Comparison of ENCODE assay signal across 1 cellular context in the genomic region with DNA sequence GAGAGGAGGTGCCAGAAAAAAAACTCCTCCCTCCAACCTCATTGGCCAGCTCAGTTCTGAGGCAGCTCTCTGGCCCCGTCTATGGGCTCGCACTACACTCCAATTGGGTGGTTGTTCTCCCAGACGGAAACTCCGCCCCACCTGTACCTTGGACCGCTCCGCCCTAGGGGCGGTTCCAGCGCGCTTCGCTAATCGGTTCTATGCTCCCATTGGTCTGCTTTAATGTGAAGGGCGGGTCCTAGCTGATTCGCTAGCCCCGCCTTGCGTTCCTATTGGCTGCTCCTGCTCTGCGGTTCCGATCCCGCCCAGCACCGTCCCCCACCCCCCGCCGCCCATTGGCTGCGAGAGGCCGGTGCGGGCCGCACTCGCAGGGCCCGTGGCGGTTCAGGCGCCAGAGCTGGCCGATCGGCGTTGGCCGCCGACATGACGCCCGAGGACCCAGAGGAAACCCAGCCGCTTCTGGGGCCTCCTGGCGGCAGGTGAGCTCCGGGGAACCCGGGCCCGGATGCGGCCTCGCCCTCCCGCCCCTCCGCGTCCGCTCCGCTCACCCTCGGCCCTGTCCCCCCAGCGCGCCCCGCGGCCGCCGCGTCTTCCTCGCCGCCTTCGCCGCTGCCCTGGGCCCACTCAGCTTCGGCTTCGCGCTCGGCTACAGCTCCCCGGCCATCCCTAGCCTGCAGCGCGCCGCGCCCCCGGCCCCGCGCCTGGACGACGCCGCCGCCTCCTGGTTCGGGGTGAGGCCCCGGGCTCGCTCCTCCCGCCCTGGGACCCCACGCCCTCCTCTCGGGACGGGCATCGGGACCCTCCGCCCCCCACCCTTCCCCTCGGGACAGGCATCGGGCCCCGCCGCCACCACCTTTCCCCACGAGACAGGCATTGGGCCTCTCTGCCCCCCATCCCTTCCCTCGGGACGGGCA.
A peak's percentile ranks its signal among the peaks of the same experiment; 100 is the strongest.
TF ChIP-seq lines count a peak whose summit lies in the region.

A gene with protein sequence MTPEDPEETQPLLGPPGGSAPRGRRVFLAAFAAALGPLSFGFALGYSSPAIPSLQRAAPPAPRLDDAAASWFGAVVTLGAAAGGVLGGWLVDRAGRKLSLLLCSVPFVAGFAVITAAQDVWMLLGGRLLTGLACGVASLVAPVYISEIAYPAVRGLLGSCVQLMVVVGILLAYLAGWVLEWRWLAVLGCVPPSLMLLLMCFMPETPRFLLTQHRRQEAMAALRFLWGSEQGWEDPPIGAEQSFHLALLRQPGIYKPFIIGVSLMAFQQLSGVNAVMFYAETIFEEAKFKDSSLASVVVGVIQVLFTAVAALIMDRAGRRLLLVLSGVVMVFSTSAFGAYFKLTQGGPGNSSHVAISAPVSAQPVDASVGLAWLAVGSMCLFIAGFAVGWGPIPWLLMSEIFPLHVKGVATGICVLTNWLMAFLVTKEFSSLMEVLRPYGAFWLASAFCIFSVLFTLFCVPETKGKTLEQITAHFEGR (plus strand): TSS at position 362 of the 914 bp plus-strand sequence. CDS start 62 bp downstream, at position 424.

TF ChIP-seq in HepG2, 621 proteins besides CTCF, POLR2A, EP300 and RAD21 (continued from another document and continues in another):
- TF ChIP-seq, protein P1, sequence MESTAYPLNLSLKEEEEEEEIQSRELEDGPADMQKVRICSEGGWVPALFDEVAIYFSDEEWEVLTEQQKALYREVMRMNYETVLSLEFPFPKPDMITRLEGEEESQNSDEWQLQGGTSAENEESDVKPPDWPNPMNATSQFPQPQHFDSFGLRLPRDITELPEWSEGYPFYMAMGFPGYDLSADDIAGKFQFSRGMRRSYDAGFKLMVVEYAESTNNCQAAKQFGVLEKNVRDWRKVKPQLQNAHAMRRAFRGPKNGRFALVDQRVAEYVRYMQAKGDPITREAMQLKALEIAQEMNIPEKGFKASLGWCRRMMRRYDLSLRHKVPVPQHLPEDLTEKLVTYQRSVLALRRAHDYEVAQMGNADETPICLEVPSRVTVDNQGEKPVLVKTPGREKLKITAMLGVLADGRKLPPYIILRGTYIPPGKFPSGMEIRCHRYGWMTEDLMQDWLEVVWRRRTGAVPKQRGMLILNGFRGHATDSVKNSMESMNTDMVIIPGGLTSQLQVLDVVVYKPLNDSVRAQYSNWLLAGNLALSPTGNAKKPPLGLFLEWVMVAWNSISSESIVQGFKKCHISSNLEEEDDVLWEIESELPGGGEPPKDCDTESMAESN (CRISPR knock-in tag; conservative IDR thresholded peaks at IDR 0.05) = peak; percentile 66
- TF ChIP-seq TEAD2 (CRISPR knock-in tag; IDR thresholded peaks at IDR 0.05) (no peak), NCOA2 (CRISPR knock-in tag; IDR thresholded peaks at IDR 0.05) (no peak), SP140L (CRISPR knock-in tag; IDR thresholded peaks at IDR 0.05; ENCODE audit: borderline replicate concordance) (no peak), ATRX (CRISPR knock-in tag; IDR thresholded peaks at IDR 0.05; ENCODE audit: borderline replicate concordance) (no peak), ZBTB7A (CRISPR knock-in tag; IDR thresholded peaks at IDR 0.05) (no peak), KAT7 (CRISPR knock-in tag; IDR thresholded peaks at IDR 0.05; ENCODE audit: borderline replicate concordance) (peak; percentile 36; the same call in 1 of the 2 replicates), KAT2B (IDR thresholded peaks at IDR 0.05; ENCODE audit: borderline replicate concordance, low read depth, low read length) (no peak), ARNT (IDR thresholded peaks at IDR 0.05) (no peak), ZFP90 (CRISPR knock-in tag; IDR thresholded peaks at IDR 0.05; ENCODE audit: borderline replicate concordance) (peak; percentile 5; the same call in 1 of the 2 replicates), ZNF12 (CRISPR knock-in tag; IDR thresholded peaks at IDR 0.05) (no peak), ZFP82 (CRISPR knock-in tag; IDR thresholded peaks at IDR 0.05; ENCODE audit: borderline replicate concordance) (peak; percentile 11; the same call in 1 of the 2 replicates), ONECUT2 (CRISPR knock-in tag; IDR thresholded peaks at IDR 0.05) (no peak), ZNF713 (CRISPR knock-in tag; IDR thresholded peaks at IDR 0.05) (no peak), ZNF766 (CRISPR knock-in tag; IDR thresholded peaks at IDR 0.05; ENCODE audit: borderline replicate concordance) (peak; percentile 74), ELF4 (CRISPR knock-in tag; IDR thresholded peaks at IDR 0.05; ENCODE audit: borderline replicate concordance) (no peak), KDM3A (CRISPR knock-in tag; IDR thresholded peaks at IDR 0.05; ENCODE audit: low read depth) (0 out of 2 replicates have a peak, but pooled peaks have one; percentile 26), TBX3 (IDR thresholded peaks at IDR 0.05; ENCODE audit: borderline replicate concordance) (peak; percentile 33; the same call in 1 of the 2 replicates), ZNF510 (CRISPR knock-in tag; IDR thresholded peaks at IDR 0.05; ENCODE audit: low read depth) (no peak), ZNF570 (CRISPR knock-in tag; IDR thresholded peaks at IDR 0.05; ENCODE audit: borderline replicate concordance) (no peak), ZNF264 (CRISPR knock-in tag; IDR thresholded peaks at IDR 0.05) (no peak)
- TF ChIP-seq, protein P2, sequence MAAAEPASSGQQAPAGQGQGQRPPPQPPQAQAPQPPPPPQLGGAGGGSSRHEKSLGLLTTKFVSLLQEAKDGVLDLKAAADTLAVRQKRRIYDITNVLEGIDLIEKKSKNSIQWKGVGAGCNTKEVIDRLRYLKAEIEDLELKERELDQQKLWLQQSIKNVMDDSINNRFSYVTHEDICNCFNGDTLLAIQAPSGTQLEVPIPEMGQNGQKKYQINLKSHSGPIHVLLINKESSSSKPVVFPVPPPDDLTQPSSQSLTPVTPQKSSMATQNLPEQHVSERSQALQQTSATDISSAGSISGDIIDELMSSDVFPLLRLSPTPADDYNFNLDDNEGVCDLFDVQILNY (CRISPR knock-in tag; conservative IDR thresholded peaks at IDR 0.05) = no peak; the same call in 1 of the 2 replicates
- TF ChIP-seq, protein P3, sequence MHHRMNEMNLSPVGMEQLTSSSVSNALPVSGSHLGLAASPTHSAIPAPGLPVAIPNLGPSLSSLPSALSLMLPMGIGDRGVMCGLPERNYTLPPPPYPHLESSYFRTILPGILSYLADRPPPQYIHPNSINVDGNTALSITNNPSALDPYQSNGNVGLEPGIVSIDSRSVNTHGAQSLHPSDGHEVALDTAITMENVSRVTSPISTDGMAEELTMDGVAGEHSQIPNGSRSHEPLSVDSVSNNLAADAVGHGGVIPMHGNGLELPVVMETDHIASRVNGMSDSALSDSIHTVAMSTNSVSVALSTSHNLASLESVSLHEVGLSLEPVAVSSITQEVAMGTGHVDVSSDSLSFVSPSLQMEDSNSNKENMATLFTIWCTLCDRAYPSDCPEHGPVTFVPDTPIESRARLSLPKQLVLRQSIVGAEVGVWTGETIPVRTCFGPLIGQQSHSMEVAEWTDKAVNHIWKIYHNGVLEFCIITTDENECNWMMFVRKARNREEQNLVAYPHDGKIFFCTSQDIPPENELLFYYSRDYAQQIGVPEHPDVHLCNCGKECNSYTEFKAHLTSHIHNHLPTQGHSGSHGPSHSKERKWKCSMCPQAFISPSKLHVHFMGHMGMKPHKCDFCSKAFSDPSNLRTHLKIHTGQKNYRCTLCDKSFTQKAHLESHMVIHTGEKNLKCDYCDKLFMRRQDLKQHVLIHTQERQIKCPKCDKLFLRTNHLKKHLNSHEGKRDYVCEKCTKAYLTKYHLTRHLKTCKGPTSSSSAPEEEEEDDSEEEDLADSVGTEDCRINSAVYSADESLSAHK (CRISPR knock-in tag; IDR thresholded peaks at IDR 0.05; ENCODE audit: borderline replicate concordance) = no peak
- TF ChIP-seq, protein P4, sequence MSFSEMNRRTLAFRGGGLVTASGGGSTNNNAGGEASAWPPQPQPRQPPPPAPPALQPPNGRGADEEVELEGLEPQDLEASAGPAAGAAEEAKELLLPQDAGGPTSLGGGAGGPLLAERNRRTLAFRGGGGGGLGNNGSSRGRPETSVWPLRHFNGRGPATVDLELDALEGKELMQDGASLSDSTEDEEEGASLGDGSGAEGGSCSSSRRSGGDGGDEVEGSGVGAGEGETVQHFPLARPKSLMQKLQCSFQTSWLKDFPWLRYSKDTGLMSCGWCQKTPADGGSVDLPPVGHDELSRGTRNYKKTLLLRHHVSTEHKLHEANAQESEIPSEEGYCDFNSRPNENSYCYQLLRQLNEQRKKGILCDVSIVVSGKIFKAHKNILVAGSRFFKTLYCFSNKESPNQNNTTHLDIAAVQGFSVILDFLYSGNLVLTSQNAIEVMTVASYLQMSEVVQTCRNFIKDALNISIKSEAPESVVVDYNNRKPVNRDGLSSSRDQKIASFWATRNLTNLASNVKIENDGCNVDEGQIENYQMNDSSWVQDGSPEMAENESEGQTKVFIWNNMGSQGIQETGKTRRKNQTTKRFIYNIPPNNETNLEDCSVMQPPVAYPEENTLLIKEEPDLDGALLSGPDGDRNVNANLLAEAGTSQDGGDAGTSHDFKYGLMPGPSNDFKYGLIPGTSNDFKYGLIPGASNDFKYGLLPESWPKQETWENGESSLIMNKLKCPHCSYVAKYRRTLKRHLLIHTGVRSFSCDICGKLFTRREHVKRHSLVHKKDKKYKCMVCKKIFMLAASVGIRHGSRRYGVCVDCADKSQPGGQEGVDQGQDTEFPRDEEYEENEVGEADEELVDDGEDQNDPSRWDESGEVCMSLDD (CRISPR knock-in tag; IDR thresholded peaks at IDR 0.05; ENCODE audit: borderline replicate concordance) = no peak
- TF ChIP-seq, protein P5, sequence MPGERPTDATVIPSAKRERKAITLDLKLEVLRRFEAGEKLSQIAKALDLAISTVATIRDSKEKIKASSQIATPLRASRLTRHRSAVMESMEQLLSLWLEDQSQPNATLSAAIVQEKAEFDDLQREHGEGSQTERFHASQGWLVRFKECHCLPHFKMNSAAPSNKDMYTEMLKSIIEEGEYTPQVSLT (CRISPR knock-in tag; IDR thresholded peaks at IDR 0.05; ENCODE audit: borderline replicate concordance, low read depth) = no peak
- TF ChIP-seq, protein P6, sequence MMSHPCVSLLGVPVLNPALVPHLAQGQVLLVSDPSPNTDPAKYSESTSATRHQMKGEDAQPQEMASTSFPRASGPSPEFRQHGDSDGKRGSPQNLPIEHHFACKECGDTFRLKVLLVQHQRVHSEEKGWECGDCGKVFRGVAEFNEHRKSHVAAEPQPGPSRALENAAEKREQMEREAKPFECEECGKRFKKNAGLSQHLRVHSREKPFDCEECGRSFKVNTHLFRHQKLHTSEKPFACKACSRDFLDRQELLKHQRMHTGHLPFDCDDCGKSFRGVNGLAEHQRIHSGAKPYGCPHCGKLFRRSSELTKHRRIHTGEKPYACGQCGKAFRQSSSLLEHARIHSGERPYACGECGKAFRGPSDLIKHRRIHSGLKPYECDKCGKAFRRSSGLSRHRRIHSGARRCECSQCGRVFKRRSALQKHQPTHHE (CRISPR knock-in tag; IDR thresholded peaks at IDR 0.05; ENCODE audit: borderline replicate concordance) = 0 out of 2 replicates have a peak, but pooled peaks have one; percentile 9
- TF ChIP-seq, protein P7, sequence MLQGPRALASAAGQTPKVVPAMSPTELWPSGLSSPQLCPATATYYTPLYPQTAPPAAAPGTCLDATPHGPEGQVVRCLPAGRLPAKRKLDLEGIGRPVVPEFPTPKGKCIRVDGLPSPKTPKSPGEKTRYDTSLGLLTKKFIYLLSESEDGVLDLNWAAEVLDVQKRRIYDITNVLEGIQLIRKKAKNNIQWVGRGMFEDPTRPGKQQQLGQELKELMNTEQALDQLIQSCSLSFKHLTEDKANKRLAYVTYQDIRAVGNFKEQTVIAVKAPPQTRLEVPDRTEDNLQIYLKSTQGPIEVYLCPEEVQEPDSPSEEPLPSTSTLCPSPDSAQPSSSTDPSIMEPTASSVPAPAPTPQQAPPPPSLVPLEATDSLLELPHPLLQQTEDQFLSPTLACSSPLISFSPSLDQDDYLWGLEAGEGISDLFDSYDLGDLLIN (CRISPR knock-in tag; IDR thresholded peaks at IDR 0.05; ENCODE audit: borderline replicate concordance) = peak; percentile 64; the same call in 1 of the 2 replicates
- TF ChIP-seq, protein P8, sequence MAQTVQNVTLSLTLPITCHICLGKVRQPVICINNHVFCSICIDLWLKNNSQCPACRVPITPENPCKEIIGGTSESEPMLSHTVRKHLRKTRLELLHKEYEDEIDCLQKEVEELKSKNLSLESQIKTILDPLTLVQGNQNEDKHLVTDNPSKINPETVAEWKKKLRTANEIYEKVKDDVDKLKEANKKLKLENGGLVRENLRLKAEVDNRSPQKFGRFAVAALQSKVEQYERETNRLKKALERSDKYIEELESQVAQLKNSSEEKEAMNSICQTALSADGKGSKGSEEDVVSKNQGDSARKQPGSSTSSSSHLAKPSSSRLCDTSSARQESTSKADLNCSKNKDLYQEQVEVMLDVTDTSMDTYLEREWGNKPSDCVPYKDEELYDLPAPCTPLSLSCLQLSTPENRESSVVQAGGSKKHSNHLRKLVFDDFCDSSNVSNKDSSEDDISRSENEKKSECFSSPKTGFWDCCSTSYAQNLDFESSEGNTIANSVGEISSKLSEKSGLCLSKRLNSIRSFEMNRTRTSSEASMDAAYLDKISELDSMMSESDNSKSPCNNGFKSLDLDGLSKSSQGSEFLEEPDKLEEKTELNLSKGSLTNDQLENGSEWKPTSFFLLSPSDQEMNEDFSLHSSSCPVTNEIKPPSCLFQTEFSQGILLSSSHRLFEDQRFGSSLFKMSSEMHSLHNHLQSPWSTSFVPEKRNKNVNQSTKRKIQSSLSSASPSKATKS (CRISPR knock-in tag; IDR thresholded peaks at IDR 0.05) = no peak
- TF ChIP-seq, protein P9, sequence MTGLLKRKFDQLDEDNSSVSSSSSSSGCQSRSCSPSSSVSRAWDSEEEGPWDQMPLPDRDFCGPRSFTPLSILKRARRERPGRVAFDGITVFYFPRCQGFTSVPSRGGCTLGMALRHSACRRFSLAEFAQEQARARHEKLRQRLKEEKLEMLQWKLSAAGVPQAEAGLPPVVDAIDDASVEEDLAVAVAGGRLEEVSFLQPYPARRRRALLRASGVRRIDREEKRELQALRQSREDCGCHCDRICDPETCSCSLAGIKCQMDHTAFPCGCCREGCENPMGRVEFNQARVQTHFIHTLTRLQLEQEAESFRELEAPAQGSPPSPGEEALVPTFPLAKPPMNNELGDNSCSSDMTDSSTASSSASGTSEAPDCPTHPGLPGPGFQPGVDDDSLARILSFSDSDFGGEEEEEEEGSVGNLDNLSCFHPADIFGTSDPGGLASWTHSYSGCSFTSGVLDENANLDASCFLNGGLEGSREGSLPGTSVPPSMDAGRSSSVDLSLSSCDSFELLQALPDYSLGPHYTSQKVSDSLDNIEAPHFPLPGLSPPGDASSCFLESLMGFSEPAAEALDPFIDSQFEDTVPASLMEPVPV (CRISPR knock-in tag; IDR thresholded peaks at IDR 0.05) = no peak; the same call in 1 of the 2 replicates
- TF ChIP-seq, protein P10, sequence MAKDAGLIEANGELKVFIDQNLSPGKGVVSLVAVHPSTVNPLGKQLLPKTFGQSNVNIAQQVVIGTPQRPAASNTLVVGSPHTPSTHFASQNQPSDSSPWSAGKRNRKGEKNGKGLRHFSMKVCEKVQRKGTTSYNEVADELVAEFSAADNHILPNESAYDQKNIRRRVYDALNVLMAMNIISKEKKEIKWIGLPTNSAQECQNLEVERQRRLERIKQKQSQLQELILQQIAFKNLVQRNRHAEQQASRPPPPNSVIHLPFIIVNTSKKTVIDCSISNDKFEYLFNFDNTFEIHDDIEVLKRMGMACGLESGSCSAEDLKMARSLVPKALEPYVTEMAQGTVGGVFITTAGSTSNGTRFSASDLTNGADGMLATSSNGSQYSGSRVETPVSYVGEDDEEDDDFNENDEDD (CRISPR knock-in tag; IDR thresholded peaks at IDR 0.05; ENCODE audit: borderline replicate concordance) = peak; percentile 36; the same call in 1 of the 2 replicates
- TF ChIP-seq, protein P11, sequence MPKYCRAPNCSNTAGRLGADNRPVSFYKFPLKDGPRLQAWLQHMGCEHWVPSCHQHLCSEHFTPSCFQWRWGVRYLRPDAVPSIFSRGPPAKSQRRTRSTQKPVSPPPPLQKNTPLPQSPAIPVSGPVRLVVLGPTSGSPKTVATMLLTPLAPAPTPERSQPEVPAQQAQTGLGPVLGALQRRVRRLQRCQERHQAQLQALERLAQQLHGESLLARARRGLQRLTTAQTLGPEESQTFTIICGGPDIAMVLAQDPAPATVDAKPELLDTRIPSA (CRISPR knock-in tag; IDR thresholded peaks at IDR 0.05; ENCODE audit: borderline replicate concordance) = no peak; the same call in 1 of the 2 replicates
